8 cellular contexts compared by ENCODE assay signal in genomic region chr7:93890041-93890463, GRCh38. TPM values are rescaled to one million over a fixed set of nuclear protein-coding genes. Genes with fewer than 3 reads are reported as not detected.
DNase-seq lines count a peak whose midpoint lies in the region; ATAC-seq and TF ChIP-seq lines count a peak whose summit lies in the region.

No MANE protein-coding gene starts in this region.

- peak overlapping the region in 1 of 21 experiments; percentile 20 for H3K27ac ChIP-seq in skin epidermis

- H3K4me1 ChIP-seq in iPS-15b (ENCODE audit: control insufficient read depth, insufficient read depth, low read length), result peaks cover 2% of the 10 kb centered on the region

- 0 out of 2 replicates have a peak, but pooled peaks have one; percentile 0 for TF ChIP-seq CTCF in AG10803 (conservative IDR thresholded peaks at IDR 0.05; ENCODE audit: low read length)

- no peaks in the 10 kb centered on the region for H3K9me3 ChIP-seq in iPS-15b (ENCODE audit: control insufficient read depth, insufficient read depth, low read length)

- no peaks in the 10 kb centered on the region for H3K36me3 ChIP-seq in iPS-15b (ENCODE audit: control insufficient read depth, insufficient read depth, low read length)

- H3K36me3 Mint-ChIP-seq in activated naive CD8-positive, alpha-beta T cell treated with anti-CD3 and anti-CD28 coated beads for 36 hours, result no peaks in the 10 kb centered on the region

- ATAC-seq in GM19035 (IDR thresholded peaks at IDR 0.05; ENCODE audit: unreplicated experiment), result peak; percentile 46
- ATAC-seq in HG03565 (IDR thresholded peaks at IDR 0.05; ENCODE audit: unreplicated experiment), result peak; percentile 32
- ATAC-seq in GM21526 (IDR thresholded peaks at IDR 0.05; ENCODE audit: low FRiP score, unreplicated experiment), result no peak

- no peak overlapping the region for H3K27ac Mint-ChIP-seq in activated naive CD8-positive, alpha-beta T cell treated with anti-CD3 and anti-CD28 coated beads for 36 hours

- H3K4me3 ChIP-seq in AG10803 (ENCODE audit: low read length), result peak overlapping the region; percentile 71
- H3K4me3 ChIP-seq in iPS-15b (ENCODE audit: low read depth, low read length), result peak overlapping the region; percentile 89
- peak overlapping the region; percentile 4 to 42 (median 27) for H3K4me3 ChIP-seq in skin epidermis

- H3K4me3 Mint-ChIP-seq in activated naive CD8-positive, alpha-beta T cell treated with anti-CD3 and anti-CD28 coated beads for 36 hours, result peak overlapping the region; percentile 71

- peaks cover 16% of the 10 kb centered on the region for H3K27me3 ChIP-seq in iPS-15b (ENCODE audit: control insufficient read depth, insufficient read depth, low read length)

- peak; percentile 55 for DNase-seq in AG10803 (ENCODE audit: low read depth)
- peak; percentile 5 for DNase-seq in activated naive CD8-positive, alpha-beta T cell treated with anti-CD3 and anti-CD28 coated beads for 36 hours
- no peak for DNase-seq in NCI-H146 treated with DMSO at 0.1 percent for 48 hours (lab: John Stamatoyannopoulos, UW; ENCODE audit: unreplicated experiment)

- H3K27me3 Mint-ChIP-seq in activated naive CD8-positive, alpha-beta T cell treated with anti-CD3 and anti-CD28 coated beads for 36 hours, result peaks cover 69% of the 10 kb centered on the region

- H3K4me1 Mint-ChIP-seq in activated naive CD8-positive, alpha-beta T cell treated with anti-CD3 and anti-CD28 coated beads for 36 hours, result peaks cover 8% of the 10 kb centered on the region

- no peaks in the 10 kb centered on the region for H3K9me3 Mint-ChIP-seq in activated naive CD8-positive, alpha-beta T cell treated with anti-CD3 and anti-CD28 coated beads for 36 hours

- peak overlapping the region; percentile 81 for H3K9ac ChIP-seq in iPS-15b (ENCODE audit: low read depth, low read length)

RNA-seq across cellular contexts. Expression of gene TFPI2, which starts 0.5 kb away (rescaled TPM):
- not detected for total RNA-seq in activated naive CD8-positive, alpha-beta T cell treated with anti-CD3 and anti-CD28 coated beads for 36 hours

RNA-seq across cellular contexts. Expression of gene GNGT1, which starts 16.3 kb away (rescaled TPM):
- not detected for total RNA-seq in activated naive CD8-positive, alpha-beta T cell treated with anti-CD3 and anti-CD28 coated beads for 36 hours

RNA-seq across cellular contexts. Expression of gene GNG11, which starts 31.5 kb away (rescaled TPM):
- not detected for total RNA-seq in activated naive CD8-positive, alpha-beta T cell treated with anti-CD3 and anti-CD28 coated beads for 36 hours

Comparison
In these comparisons a context has a peak if more than half of its experiments do, and no peak if none do; other contexts are left out.
1. H3K4me3 ChIP-seq: peak in every context shown above with its lines; median percentile 89 in iPS-15b; 71 in AG10803; 27 in skin epidermis.